13 cellular contexts compared by ENCODE assay signal in the genomic region with DNA sequence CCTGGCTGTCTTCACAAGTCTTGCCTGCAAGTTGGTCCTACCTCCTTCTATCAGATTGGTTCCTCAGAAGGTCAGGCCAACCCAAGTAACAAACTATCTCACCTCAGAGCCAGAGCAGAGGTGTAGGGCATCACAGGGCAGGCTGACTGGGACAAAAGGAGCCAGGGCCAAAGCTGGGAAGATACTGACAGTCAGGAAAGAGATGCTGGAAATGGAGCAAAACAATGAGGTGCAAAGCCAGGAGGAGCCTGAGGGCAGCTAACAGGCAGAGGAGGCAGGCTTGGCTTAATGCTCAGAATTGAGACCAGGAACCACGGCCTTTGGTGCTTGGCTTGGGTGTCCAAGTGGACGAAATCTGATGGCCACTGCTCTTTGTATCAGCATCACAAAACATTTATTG.
DNase-seq lines count a peak whose midpoint lies in the region; ATAC-seq, FAIRE-seq and TF ChIP-seq lines count a peak whose summit lies in the region.
"Had no signal": no experiment of that assay in that cellular context is flagged by ENCODE, and none has a peak within 500 bp of the region (broad histone marks: within the 10 kb centered on the region; RNA-seq: fewer than 3 reads in every experiment).

No MANE protein-coding gene starts in this region.

- H3K27me3 Mint-ChIP-seq in activated T-helper 1 cell treated with anti-CD3 and anti-CD28 coated beads, Interleukin-12 subunit alpha, Interleukin-12 subunit beta, Interleukin-2, Interleukin-4 antibody, amounts not matched to agents 30 ng/mL and 10 ng/mL and 1 ng/mL, durations not matched to agents 14 hours and 24 hours and 36 hours (ENCODE audit: insufficient read depth): no peaks in the 10 kb centered on the region
- H3K27me3 Mint-ChIP-seq in stimulated activated naive B cell treated with anti-CD40 and anti-IgM and Interleukin-4, amounts not matched to agents 10 μg/mL and 1 μg/mL and 100 μg/mL, for 72 hours: no peaks in the 10 kb centered on the region

- H3K27ac Mint-ChIP-seq in activated T-helper 1 cell treated with anti-CD3 and anti-CD28 coated beads, Interleukin-12 subunit alpha, Interleukin-12 subunit beta, Interleukin-2, Interleukin-4 antibody, amounts not matched to agents 30 ng/mL and 10 ng/mL and 1 ng/mL, durations not matched to agents 14 hours and 24 hours and 36 hours: no peak overlapping the region
- H3K27ac Mint-ChIP-seq in stimulated activated naive B cell treated with anti-CD40 and anti-IgM and Interleukin-4, amounts not matched to agents 10 μg/mL and 1 μg/mL and 100 μg/mL, for 72 hours: peak overlapping the region; percentile 38

- H3K36me3 Mint-ChIP-seq in activated T-helper 1 cell treated with anti-CD3 and anti-CD28 coated beads, Interleukin-12 subunit alpha, Interleukin-12 subunit beta, Interleukin-2, Interleukin-4 antibody, amounts not matched to agents 30 ng/mL and 10 ng/mL and 1 ng/mL, durations not matched to agents 14 hours and 24 hours and 36 hours (ENCODE audit: low read depth): peaks cover 23% of the 10 kb centered on the region
- peaks cover 14% of the 10 kb centered on the region in 2 donors for H3K36me3 Mint-ChIP-seq in stimulated activated naive B cell treated with anti-CD40 and anti-IgM and Interleukin-4, amounts not matched to agents 10 μg/mL and 1 μg/mL and 100 μg/mL, for 72 hours

- H3K36me3 ChIP-seq in HUES48 (ENCODE audit: control insufficient read depth, insufficient read depth, low read length): no peaks in the 10 kb centered on the region
- peaks cover 0 to 2% of the 10 kb centered on the region in 2 donors for H3K36me3 ChIP-seq in lung (ENCODE audit: control insufficient read depth in 2 of 2, insufficient read depth in 2 of 2, low read length in 2 of 2)

- H3K4me1 ChIP-seq in HUES48 (ENCODE audit: control insufficient read depth, insufficient read depth, low read length) (peaks cover 21% of the 10 kb centered on the region), lung (ENCODE audit: control insufficient read depth in 2 of 2, insufficient read depth in 2 of 2, low read length in 2 of 2) (peaks cover 26 to 36% of the 10 kb centered on the region in 2 donors)

- no peaks in the 10 kb centered on the region for H3K9me3 Mint-ChIP-seq in activated T-helper 1 cell treated with anti-CD3 and anti-CD28 coated beads, Interleukin-12 subunit alpha, Interleukin-12 subunit beta, Interleukin-2, Interleukin-4 antibody, amounts not matched to agents 30 ng/mL and 10 ng/mL and 1 ng/mL, durations not matched to agents 14 hours and 24 hours and 36 hours
- no peaks in the 10 kb centered on the region for H3K9me3 Mint-ChIP-seq in stimulated activated naive B cell treated with anti-CD40 and anti-IgM and Interleukin-4, amounts not matched to agents 10 μg/mL and 1 μg/mL and 100 μg/mL, for 72 hours
- H3K9me3 Mint-ChIP-seq: activated T-cell treated with anti-CD3 and anti-CD28 coated beads, Interleukin-2, amount 50 U/mL, for 4 hours had no signal

- intact Hi-C loops in activated T-helper 1 cell treated with anti-CD3 and anti-CD28 coated beads, Interleukin-12 subunit alpha, Interleukin-12 subunit beta, Interleukin-2, Interleukin-4 antibody, amounts not matched to agents 30 ng/mL and 10 ng/mL and 1 ng/mL, durations not matched to agents 14 hours and 24 hours and 36 hours (cut with micrococcal nuclease): loop anchor here (10.0 kb wide), 2 partner anchors 302 to 488 kb away; partner anchors contain the start of genes ALDH6A1 and LIN52

- FAIRE-seq in GM12891 (lab: Jason Lieb, UNC): no peak

- no peak for TF ChIP-seq CTCF in lung (IDR thresholded peaks at IDR 0.05; ENCODE audit: control extremely low read depth, extremely low read depth)

- peak overlapping the region; percentile 56 for H3K4me3 Mint-ChIP-seq in activated T-helper 1 cell treated with anti-CD3 and anti-CD28 coated beads, Interleukin-12 subunit alpha, Interleukin-12 subunit beta, Interleukin-2, Interleukin-4 antibody, amounts not matched to agents 30 ng/mL and 10 ng/mL and 1 ng/mL, durations not matched to agents 14 hours and 24 hours and 36 hours
- H3K4me3 Mint-ChIP-seq in stimulated activated naive B cell treated with anti-CD40 and anti-IgM and Interleukin-4, amounts not matched to agents 10 μg/mL and 1 μg/mL and 100 μg/mL, for 72 hours: peak overlapping the region in 1 of 2 donors; percentile 61
- H3K4me3 Mint-ChIP-seq: activated T-cell treated with anti-CD3 and anti-CD28 coated beads, Interleukin-2, amount 50 U/mL, for 4 hours had no signal

- H3K4me3 ChIP-seq in HUES48 (ENCODE audit: low read depth, low read length) (no peak overlapping the region), lung (no peak overlapping the region)

- no peak for ATAC-seq in lung (ENCODE audit: insufficient read depth, low FRiP score)
- ATAC-seq in stimulated activated naive B cell treated with anti-CD40 and anti-IgM and Interleukin-4, amounts not matched to agents 10 μg/mL and 1 μg/mL and 100 μg/mL, for 72 hours (replicated peaks): no peak
- ATAC-seq: activated T-cell treated with anti-CD3 and anti-CD28 coated beads, Interleukin-2, amount 50 U/mL, for 4 hours had no signal

- peak overlapping the region; percentile 34 for H3K27ac ChIP-seq in HUES48 (ENCODE audit: low read depth, low read length)
- peak overlapping the region; percentile 48 to 75 for H3K27ac ChIP-seq in lung (ENCODE audit: low read depth in 1 of 2, low read length in 1 of 2)

- WGBS in lung, 2 donors: 90 to 93% methylated on average over 2 of the region's 2 CpGs

- no peak overlapping the region for H3K9ac ChIP-seq in HUES48 (ENCODE audit: low read depth, low read length)

- H3K27me3 ChIP-seq in HUES48 (ENCODE audit: control insufficient read depth, insufficient read depth, low read length) (peaks cover 60% of the 10 kb centered on the region), lung (ENCODE audit: control insufficient read depth, insufficient read depth) (no peaks in the 10 kb centered on the region)

- peaks cover 57% of the 10 kb centered on the region for H3K4me1 Mint-ChIP-seq in activated T-helper 1 cell treated with anti-CD3 and anti-CD28 coated beads, Interleukin-12 subunit alpha, Interleukin-12 subunit beta, Interleukin-2, Interleukin-4 antibody, amounts not matched to agents 30 ng/mL and 10 ng/mL and 1 ng/mL, durations not matched to agents 14 hours and 24 hours and 36 hours (ENCODE audit: low read depth)
- H3K4me1 Mint-ChIP-seq in stimulated activated naive B cell treated with anti-CD40 and anti-IgM and Interleukin-4, amounts not matched to agents 10 μg/mL and 1 μg/mL and 100 μg/mL, for 72 hours: peaks cover 53 to 71% of the 10 kb centered on the region in 2 donors

- DNase-seq in activated T-helper 1 cell treated with anti-CD3 and anti-CD28 coated beads, Interleukin-12 subunit alpha, Interleukin-12 subunit beta, Interleukin-2, Interleukin-4 antibody, amounts not matched to agents 30 ng/mL and 10 ng/mL and 1 ng/mL, durations not matched to agents 14 hours and 24 hours and 36 hours (ENCODE audit: low spot score): no peak
- DNase-seq in lung (ENCODE audit: low spot score): no peak
- no peak for DNase-seq in stimulated activated naive B cell treated with anti-CD40 and anti-IgM and Interleukin-4, amounts not matched to agents 10 μg/mL and 1 μg/mL and 100 μg/mL, for 72 hours
- DNase-seq in RKO (ENCODE audit: low spot score): no peak
- no peak for DNase-seq in NCI-H2107 (lab: John Stamatoyannopoulos, UW)
- no peak for DNase-seq in GM12891 (ENCODE audit: insufficient read length, low spot score)
- DNase-seq: activated T-cell treated with anti-CD3 and anti-CD28 coated beads, Interleukin-2, amount 50 U/mL, for 4 hours; DMS53; Kasumi-1; NCI-H510A; stimulated activated CD4-positive, alpha-beta T cell treated with anti-CD3 and anti-CD28 coated beads, Interleukin-4, amount 100 ng/mL, for 24 hours; SW 1271 had no signal

- TF ChIP-seq POLR2A in GM12891 (IDR thresholded peaks at IDR 0.05; ENCODE audit: low read depth, low read length): no peak

- no peaks in the 10 kb centered on the region for H3K9me3 ChIP-seq in HUES48 (ENCODE audit: control insufficient read depth, insufficient read depth, low read length)
- peaks cover 0 to 1% of the 10 kb centered on the region in 2 donors for H3K9me3 ChIP-seq in lung (ENCODE audit: control insufficient read depth in 2 of 2, insufficient read depth in 1 of 2, low read length in 1 of 2)

TF ChIP-seq in GM12891, 5 proteins besides CTCF, POLR2A, EP300 and RAD21:
- TF ChIP-seq PAX5 (IDR thresholded peaks at IDR 0.05; ENCODE audit: insufficient read depth, low read length, severe bottlenecking) (no peak), POLR2AphosphoS5 (IDR thresholded peaks at IDR 0.05; ENCODE audit: low read depth, low read length) (no peak), TAF1 (IDR thresholded peaks at IDR 0.05; ENCODE audit: low read depth, low read length) (no peak), POU2F2 (IDR thresholded peaks at IDR 0.05; ENCODE audit: low read depth, low read length) (no peak), SPI1 (IDR thresholded peaks at IDR 0.05; ENCODE audit: low read depth, low read length) (no peak)
TF ChIP-seq in GM12891: peak in this region for 0.
